In the genomic region with DNA sequence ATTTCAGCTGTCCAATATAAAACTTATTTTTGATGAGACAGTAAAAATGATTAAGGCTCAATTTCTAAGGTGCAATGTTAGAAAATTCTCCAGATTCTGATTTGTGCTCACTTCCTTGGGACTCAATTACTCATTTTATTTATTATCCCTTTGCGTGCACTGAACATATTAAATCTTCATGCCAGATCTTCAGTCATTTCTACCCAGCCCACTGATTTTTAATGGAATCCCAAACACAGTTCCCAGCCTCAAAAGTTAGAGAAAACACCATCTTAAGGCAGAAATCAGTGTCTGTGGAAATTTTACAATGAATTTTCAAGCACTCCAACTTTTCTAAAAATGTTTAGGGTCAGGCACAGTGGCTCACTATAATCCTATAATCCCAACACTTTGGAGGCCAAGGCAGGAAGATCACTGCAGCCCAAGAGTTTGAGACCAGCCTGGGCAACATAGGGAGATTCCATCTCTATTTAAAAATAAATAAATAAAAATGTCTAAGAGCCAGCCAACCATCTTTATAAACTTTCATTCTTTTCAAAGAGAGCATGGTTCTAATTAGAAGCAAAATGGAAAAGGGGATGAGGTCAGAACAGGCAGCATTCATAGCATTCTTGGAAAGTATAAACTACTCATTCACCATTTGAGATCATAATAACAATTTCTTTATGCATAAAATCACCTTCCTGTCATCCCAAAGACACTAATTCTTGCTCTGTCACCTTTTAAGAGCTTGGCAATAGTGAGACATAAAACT, we compare ENCODE assay signal across 1 cellular context.
TF ChIP-seq lines count a peak whose summit lies in the region.

No MANE protein-coding gene starts in this region.

TF ChIP-seq in GM23338, 12 proteins besides CTCF, POLR2A, EP300 and RAD21 (continued from another document):
- TF ChIP-seq, protein P1, sequence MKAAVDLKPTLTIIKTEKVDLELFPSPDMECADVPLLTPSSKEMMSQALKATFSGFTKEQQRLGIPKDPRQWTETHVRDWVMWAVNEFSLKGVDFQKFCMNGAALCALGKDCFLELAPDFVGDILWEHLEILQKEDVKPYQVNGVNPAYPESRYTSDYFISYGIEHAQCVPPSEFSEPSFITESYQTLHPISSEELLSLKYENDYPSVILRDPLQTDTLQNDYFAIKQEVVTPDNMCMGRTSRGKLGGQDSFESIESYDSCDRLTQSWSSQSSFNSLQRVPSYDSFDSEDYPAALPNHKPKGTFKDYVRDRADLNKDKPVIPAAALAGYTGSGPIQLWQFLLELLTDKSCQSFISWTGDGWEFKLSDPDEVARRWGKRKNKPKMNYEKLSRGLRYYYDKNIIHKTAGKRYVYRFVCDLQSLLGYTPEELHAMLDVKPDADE (IDR thresholded peaks at IDR 0.05) = no peak
- TF ChIP-seq ZNF114 (CRISPR knock-in tag; IDR thresholded peaks at IDR 0.05) (no peak), POLR2AphosphoS5 (IDR thresholded peaks at IDR 0.05; ENCODE audit: low read depth) (no peak)
- TF ChIP-seq, protein P2, sequence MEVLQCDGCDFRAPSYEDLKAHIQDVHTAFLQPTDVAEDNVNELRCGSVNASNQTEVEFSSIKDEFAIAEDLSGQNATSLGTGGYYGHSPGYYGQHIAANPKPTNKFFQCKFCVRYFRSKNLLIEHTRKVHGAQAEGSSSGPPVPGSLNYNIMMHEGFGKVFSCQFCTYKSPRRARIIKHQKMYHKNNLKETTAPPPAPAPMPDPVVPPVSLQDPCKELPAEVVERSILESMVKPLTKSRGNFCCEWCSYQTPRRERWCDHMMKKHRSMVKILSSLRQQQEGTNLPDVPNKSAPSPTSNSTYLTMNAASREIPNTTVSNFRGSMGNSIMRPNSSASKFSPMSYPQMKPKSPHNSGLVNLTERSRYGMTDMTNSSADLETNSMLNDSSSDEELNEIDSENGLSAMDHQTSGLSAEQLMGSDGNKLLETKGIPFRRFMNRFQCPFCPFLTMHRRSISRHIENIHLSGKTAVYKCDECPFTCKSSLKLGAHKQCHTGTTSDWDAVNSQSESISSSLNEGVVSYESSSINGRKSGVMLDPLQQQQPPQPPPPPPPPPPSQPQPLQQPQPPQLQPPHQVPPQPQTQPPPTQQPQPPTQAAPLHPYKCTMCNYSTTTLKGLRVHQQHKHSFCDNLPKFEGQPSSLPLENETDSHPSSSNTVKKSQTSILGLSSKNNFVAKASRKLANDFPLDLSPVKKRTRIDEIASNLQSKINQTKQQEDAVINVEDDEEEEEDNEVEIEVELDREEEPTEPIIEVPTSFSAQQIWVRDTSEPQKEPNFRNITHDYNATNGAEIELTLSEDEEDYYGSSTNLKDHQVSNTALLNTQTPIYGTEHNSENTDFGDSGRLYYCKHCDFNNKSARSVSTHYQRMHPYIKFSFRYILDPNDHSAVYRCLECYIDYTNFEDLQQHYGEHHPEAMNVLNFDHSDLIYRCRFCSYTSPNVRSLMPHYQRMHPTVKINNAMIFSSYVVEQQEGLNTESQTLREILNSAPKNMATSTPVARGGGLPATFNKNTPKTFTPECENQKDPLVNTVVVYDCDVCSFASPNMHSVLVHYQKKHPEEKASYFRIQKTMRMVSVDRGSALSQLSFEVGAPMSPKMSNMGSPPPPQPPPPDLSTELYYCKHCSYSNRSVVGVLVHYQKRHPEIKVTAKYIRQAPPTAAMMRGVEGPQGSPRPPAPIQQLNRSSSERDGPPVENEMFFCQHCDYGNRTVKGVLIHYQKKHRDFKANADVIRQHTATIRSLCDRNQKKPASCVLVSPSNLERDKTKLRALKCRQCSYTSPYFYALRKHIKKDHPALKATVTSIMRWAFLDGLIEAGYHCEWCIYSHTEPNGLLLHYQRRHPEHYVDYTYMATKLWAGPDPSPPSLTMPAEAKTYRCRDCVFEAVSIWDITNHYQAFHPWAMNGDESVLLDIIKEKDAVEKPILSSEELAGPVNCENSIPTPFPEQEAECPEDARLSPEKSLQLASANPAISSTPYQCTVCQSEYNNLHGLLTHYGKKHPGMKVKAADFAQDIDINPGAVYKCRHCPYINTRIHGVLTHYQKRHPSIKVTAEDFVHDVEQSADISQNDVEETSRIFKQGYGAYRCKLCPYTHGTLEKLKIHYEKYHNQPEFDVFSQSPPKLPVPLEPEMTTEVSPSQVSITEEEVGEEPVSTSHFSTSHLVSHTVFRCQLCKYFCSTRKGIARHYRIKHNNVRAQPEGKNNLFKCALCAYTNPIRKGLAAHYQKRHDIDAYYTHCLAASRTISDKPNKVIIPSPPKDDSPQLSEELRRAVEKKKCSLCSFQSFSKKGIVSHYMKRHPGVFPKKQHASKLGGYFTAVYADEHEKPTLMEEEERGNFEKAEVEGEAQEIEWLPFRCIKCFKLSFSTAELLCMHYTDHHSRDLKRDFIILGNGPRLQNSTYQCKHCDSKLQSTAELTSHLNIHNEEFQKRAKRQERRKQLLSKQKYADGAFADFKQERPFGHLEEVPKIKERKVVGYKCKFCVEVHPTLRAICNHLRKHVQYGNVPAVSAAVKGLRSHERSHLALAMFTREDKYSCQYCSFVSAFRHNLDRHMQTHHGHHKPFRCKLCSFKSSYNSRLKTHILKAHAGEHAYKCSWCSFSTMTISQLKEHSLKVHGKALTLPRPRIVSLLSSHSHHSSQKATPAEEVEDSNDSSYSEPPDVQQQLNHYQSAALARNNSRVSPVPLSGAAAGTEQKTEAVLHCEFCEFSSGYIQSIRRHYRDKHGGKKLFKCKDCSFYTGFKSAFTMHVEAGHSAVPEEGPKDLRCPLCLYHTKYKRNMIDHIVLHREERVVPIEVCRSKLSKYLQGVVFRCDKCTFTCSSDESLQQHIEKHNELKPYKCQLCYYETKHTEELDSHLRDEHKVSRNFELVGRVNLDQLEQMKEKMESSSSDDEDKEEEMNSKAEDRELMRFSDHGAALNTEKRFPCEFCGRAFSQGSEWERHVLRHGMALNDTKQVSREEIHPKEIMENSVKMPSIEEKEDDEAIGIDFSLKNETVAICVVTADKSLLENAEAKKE (CRISPR knock-in tag; IDR thresholded peaks at IDR 0.05) = no peak
TF ChIP-seq in GM23338: peak in this region for 0.
